8 cellular contexts compared by ENCODE assay signal in the genomic region with DNA sequence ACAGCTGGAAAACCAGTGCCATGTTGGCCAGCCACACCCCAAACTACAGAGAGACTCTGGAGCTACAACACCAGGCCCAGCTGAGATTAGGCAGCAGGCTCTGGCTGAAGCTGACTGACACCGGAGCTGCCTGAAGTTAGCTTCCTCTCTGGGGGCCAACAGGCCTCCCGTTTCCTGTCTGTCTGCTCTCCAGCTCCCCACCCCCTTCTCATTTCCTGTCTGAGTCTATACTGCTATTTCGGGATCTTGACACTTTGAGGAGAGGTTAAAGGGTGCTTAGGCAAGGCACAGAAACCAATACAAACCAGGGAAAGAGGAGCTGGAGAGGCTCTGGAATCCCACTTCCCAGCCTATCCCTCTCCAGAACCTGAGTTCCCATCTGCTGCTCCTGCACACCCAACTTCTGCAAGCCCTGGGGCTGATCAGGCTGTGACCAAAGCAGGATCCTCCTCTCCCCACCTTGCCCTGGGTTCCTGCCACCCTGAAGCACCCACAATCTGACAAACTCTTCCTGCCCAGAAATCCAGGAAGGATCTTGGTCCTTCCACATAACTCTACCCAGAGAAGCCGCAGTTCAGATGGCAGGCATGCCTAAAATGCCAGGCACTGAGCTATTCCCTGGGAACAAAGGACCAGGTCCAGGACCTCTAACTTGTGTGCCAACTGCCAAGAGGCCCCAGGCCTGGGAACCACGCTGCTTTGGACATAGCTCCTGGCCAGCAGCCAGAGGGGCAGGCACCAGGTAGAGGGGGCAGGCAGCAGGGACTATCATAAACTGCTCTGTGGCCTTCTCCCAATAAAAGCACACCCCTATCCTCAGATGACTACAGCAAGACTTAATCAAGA. TPM values are rescaled to one million over a fixed set of nuclear protein-coding genes. Genes with fewer than 3 reads are reported as not detected.
A peak's percentile ranks its signal among the peaks of the same experiment; 100 is the strongest.
DNase-seq lines count a peak whose midpoint lies in the region; ATAC-seq and TF ChIP-seq lines count a peak whose summit lies in the region.

No MANE protein-coding gene starts in this region.

- peaks cover 13% of the 10 kb centered on the region for H3K36me3 Mint-ChIP-seq in neural crest cell (ENCODE audit: low read depth)

- peak overlapping the region; percentile 47 for H3K4me3 Mint-ChIP-seq in neural crest cell

- DNase-seq in NCI-H510A treated with DMSO at 0.1 percent for 48 hours (lab: John Stamatoyannopoulos, UW): peak; percentile 55
- peak in 2 of 3 experiments; percentile 36 to 47 for DNase-seq in activated CD8-positive, alpha-beta memory T cell treated with anti-CD3 and anti-CD28 coated beads for 48 hours (ENCODE audit: low read depth in 2 of 3, low spot score in 2 of 3)
- no peak for DNase-seq in neural crest cell (ENCODE audit: low read depth, low spot score)
- DNase-seq in stromal cell of bone marrow (ENCODE audit: low read depth): peak; percentile 84
- DNase-seq in middle frontal gyrus (ENCODE audit: extremely low spot score, low spot score): no peak

- ATAC-seq in HG02571 (IDR thresholded peaks at IDR 0.05; ENCODE audit: unreplicated experiment) (peak; percentile 61), esophagus mucosa (peak; percentile 66)

- no peaks in the 10 kb centered on the region for H3K27me3 Mint-ChIP-seq in neural crest cell (ENCODE audit: low read depth)

- peaks cover 23% of the 10 kb centered on the region for H3K4me1 Mint-ChIP-seq in neural crest cell

- peak; percentile 16 for TF ChIP-seq POLR2A in GM10847 (IDR thresholded peaks at IDR 0.05; ENCODE audit: extremely low read depth, insufficient read length)

- no peak for TF ChIP-seq CTCF in neural crest cell (conservative IDR thresholded peaks at IDR 0.05)

- no peaks in the 10 kb centered on the region for H3K9me3 Mint-ChIP-seq in neural crest cell

- peak overlapping the region; percentile 93 for H3K27ac Mint-ChIP-seq in neural crest cell (ENCODE audit: unreplicated experiment)

RNA-seq across cellular contexts. Expression of a gene that starts 39.9 kb away (rescaled TPM):
- 16.1 TPM for total RNA-seq in esophagus mucosa
- 24.4 and 27.0 TPM in 2 replicates for total RNA-seq in neural crest cell

RNA-seq across cellular contexts. Expression of a gene that starts 44.0 kb away (rescaled TPM):
- total RNA-seq in esophagus mucosa: 3.0 TPM
- total RNA-seq in neural crest cell: 38.9 and 41.4 TPM in 2 replicates

RNA-seq across cellular contexts. Expression of a gene that starts 57.8 kb away (rescaled TPM):
- total RNA-seq in esophagus mucosa (0.36 TPM), neural crest cell (0.28 TPM in 1 of 2 replicates, not detected in the other)

Comparison
In these comparisons a context has a peak if more than half of its experiments do, and no peak if none do; other contexts are left out.
1. DNase-seq: peak in NCI-H510A treated with DMSO at 0.1 percent for 48 hours (single experiment), activated CD8-positive, alpha-beta memory T cell treated with anti-CD3 and anti-CD28 coated beads for 48 hours (2 of 3) and stromal cell of bone marrow (single experiment); none in neural crest cell (single experiment) and middle frontal gyrus (single experiment).
2. RNA of a gene that starts 44.0 kb away (total RNA-seq): 38.9 to 41.4 TPM in neural crest cell; 3.0 TPM in esophagus mucosa (single experiment); every median in the first group is over 10 times any median in the second.